ENCODE assay signal across 9 cellular contexts in genomic region chr12:110073049-110073831, GRCh38. TPM values are rescaled to one million over a fixed set of nuclear protein-coding genes. Genes with fewer than 3 reads are reported as not detected.
DNase-seq lines count a peak whose midpoint lies in the region; ATAC-seq and TF ChIP-seq lines count a peak whose summit lies in the region.
"Had no signal": no experiment of that assay in that cellular context is flagged by ENCODE, and none has a peak within 500 bp of the region (broad histone marks: within the 10 kb centered on the region; RNA-seq: fewer than 3 reads in every experiment).

No MANE protein-coding gene starts in this region.

- H3K4me3 Mint-ChIP-seq in CD8-positive, alpha-beta memory T cell = peak overlapping the region; percentile 60 to 94 (median 86)
- no peak overlapping the region for H3K4me3 Mint-ChIP-seq in glutamatergic neuron (ENCODE audit: unreplicated experiment)

- no peaks in the 10 kb centered on the region for H3K9me3 ChIP-seq in CD8-positive, alpha-beta memory T cell (ENCODE audit: low read length)
- H3K9me3 ChIP-seq in gastroesophageal sphincter = no peaks in the 10 kb centered on the region

- H3K27ac ChIP-seq in CD8-positive, alpha-beta memory T cell (ENCODE audit: low read depth, low read length) = no peak overlapping the region
- peak overlapping the region in 2 of 4 donors; percentile 22 to 49 for H3K27ac ChIP-seq in gastroesophageal sphincter
- H3K27ac ChIP-seq: epithelial cell of prostate had no signal

- H3K36me3 Mint-ChIP-seq in CD8-positive, alpha-beta memory T cell = peaks cover 0 to 4% (median 0%) of the 10 kb centered on the region in 3 donors
- H3K36me3 Mint-ChIP-seq in glutamatergic neuron (ENCODE audit: unreplicated experiment) = no peaks in the 10 kb centered on the region

- 13 to 25% methylated on average over 6 to 7 of the region's 19 CpGs for WGBS in gastroesophageal sphincter (ENCODE audit: low coverage in 1 of 2), 2 donors

- POLR2A ChIA-PET in CD8-positive, alpha-beta memory T cell (lab: Charles Lee) = no interaction called here

- no peaks in the 10 kb centered on the region for H3K36me3 ChIP-seq in CD8-positive, alpha-beta memory T cell (ENCODE audit: insufficient read depth, low read length)
- no peaks in the 10 kb centered on the region for H3K36me3 ChIP-seq in gastroesophageal sphincter

- peaks cover 6% of the 10 kb centered on the region for H3K4me1 ChIP-seq in CD8-positive, alpha-beta memory T cell (ENCODE audit: insufficient read depth, low read length)
- peaks cover 0 to 16% (median 4%) of the 10 kb centered on the region in 3 donors for H3K4me1 ChIP-seq in gastroesophageal sphincter

- intact Hi-C loops in sciatic nerve (cut with DNase I) = no loop called here

- H3K4me1 Mint-ChIP-seq in CD8-positive, alpha-beta memory T cell = peaks cover 22 to 28% (median 23%) of the 10 kb centered on the region in 3 donors
- H3K4me1 Mint-ChIP-seq in glutamatergic neuron (ENCODE audit: low read depth, unreplicated experiment) = peaks cover 8% of the 10 kb centered on the region

- peak in 1 of 5 donors; percentile 21 for DNase-seq in CD8-positive, alpha-beta memory T cell
- DNase-seq in NCI-H2029 treated with DMSO at 0.1 percent for 48 hours (lab: John Stamatoyannopoulos, UW) (peak; percentile 11), sciatic nerve (ENCODE audit: low spot score) (peak; percentile 86), glutamatergic neuron (no peak)
- DNase-seq in activated T-cell treated with anti-CD3 and anti-CD28 coated beads, Interleukin-2, amount 50 U/mL, for 48 hours = peak; percentile 53 to 60

- TF ChIP-seq POLR2A in gastroesophageal sphincter (IDR thresholded peaks at IDR 0.05) = no peak

- CTCF ChIA-PET in CD8-positive, alpha-beta memory T cell (lab: Charles Lee) = interaction anchor here (2.1 kb wide), 1 partner anchor 21 kb away, joined by 5 read pairs; no protein-coding TSS in a partner anchor

- H3K27me3 ChIP-seq in CD8-positive, alpha-beta memory T cell (ENCODE audit: insufficient read depth, low read length, poor library complexity, severe bottlenecking) = no peaks in the 10 kb centered on the region
- no peaks in the 10 kb centered on the region for H3K27me3 ChIP-seq in gastroesophageal sphincter

- H3K9me3 Mint-ChIP-seq in CD8-positive, alpha-beta memory T cell = no peaks in the 10 kb centered on the region
- peaks cover 3% of the 10 kb centered on the region for H3K9me3 Mint-ChIP-seq in glutamatergic neuron (ENCODE audit: unreplicated experiment)

- TF ChIP-seq CTCF in gastroesophageal sphincter (IDR thresholded peaks at IDR 0.05) (no peak), glutamatergic neuron (IDR thresholded peaks at IDR 0.05; ENCODE audit: partially characterized antibody, unreplicated experiment) (no peak)

- ATAC-seq in gastroesophageal sphincter (peak; percentile 51), sciatic nerve (peak; percentile 88), HG03039 (IDR thresholded peaks at IDR 0.05; ENCODE audit: unreplicated experiment) (no peak), HG03045 (IDR thresholded peaks at IDR 0.05; ENCODE audit: unreplicated experiment) (no peak)

- peak overlapping the region; percentile 62 for H3K4me3 ChIP-seq in CD8-positive, alpha-beta memory T cell (ENCODE audit: low read length)
- peak overlapping the region; percentile 30 to 51 for H3K4me3 ChIP-seq in gastroesophageal sphincter

- H3K27me3 Mint-ChIP-seq in CD8-positive, alpha-beta memory T cell = peaks cover 2 to 3% of the 10 kb centered on the region in 2 donors
- peaks cover 2% of the 10 kb centered on the region for H3K27me3 Mint-ChIP-seq in glutamatergic neuron (ENCODE audit: unreplicated experiment)

- no peak for TF ChIP-seq EP300 in gastroesophageal sphincter (IDR thresholded peaks at IDR 0.05)

- H3K27ac Mint-ChIP-seq in CD8-positive, alpha-beta memory T cell = peak overlapping the region; percentile 27 to 91 (median 71)
- H3K27ac Mint-ChIP-seq in glutamatergic neuron (ENCODE audit: unreplicated experiment) = no peak overlapping the region

RNA-seq across cellular contexts. Expression of gene C12orf76, which starts 24.9 kb away (rescaled TPM):
- 10 to 100 TPM; 11.7 to 12.7 TPM for total RNA-seq in CD8-positive, alpha-beta memory T cell
- 17.3 TPM for polyA plus RNA-seq in CD8-positive, alpha-beta memory T cell
- total RNA-seq in gastroesophageal sphincter = 10 to 100 TPM in 3 of 4 donors, 1 to 10 TPM in 1; 9.4 to 21.5 (median 11.4) TPM
- 40.3 TPM for total RNA-seq in sciatic nerve
- total RNA-seq in glutamatergic neuron (ENCODE audit: unreplicated experiment) = 43.3 TPM

RNA-seq across cellular contexts. Expression of gene IFT81, which starts 50.9 kb away (rescaled TPM):
- total RNA-seq in CD8-positive, alpha-beta memory T cell = 1 to 10 TPM; 3.7 to 4.5 TPM
- polyA plus RNA-seq in CD8-positive, alpha-beta memory T cell = 0.35 TPM
- total RNA-seq in gastroesophageal sphincter (10 to 100 TPM; 16.0 to 40.0 (median 20.7) TPM), sciatic nerve (17.3 TPM), glutamatergic neuron (ENCODE audit: unreplicated experiment) (27.6 TPM)

Comparison
In these comparisons a context has a peak if more than half of its experiments do, and no peak if none do; other contexts are left out.
1. ATAC-seq: peak in gastroesophageal sphincter (single experiment) and sciatic nerve (single experiment); none in HG03039 (single experiment) and HG03045 (single experiment).